In genomic region chr1:145977016-145977415, GRCh38 we compare ENCODE assay signal across 12 cellular contexts. TPM values are rescaled to one million over a fixed set of nuclear protein-coding genes. Genes with fewer than 3 reads are reported as not detected.
DNase-seq lines count a peak whose midpoint lies in the region; ATAC-seq and TF ChIP-seq lines count a peak whose summit lies in the region.
"Had no signal": no experiment of that assay in that cellular context is flagged by ENCODE, and none has a peak within 500 bp of the region (broad histone marks: within the 10 kb centered on the region; RNA-seq: fewer than 3 reads in every experiment).

No MANE protein-coding gene starts in this region.

- H3K36me3 Mint-ChIP-seq in WTC11, result no peaks in the 10 kb centered on the region
- peaks cover 14% of the 10 kb centered on the region for H3K36me3 Mint-ChIP-seq in T-cell

- H3K4me1 Mint-ChIP-seq in WTC11, result peaks cover 5% of the 10 kb centered on the region
- peaks cover 7 to 32% (median 21%) of the 10 kb centered on the region in 3 donors for H3K4me1 Mint-ChIP-seq in T-cell
- H3K4me1 Mint-ChIP-seq: stimulated activated memory B cell treated with anti-CD40 and anti-IgM and Interleukin-4, amounts not matched to agents 10 μg/mL and 1 μg/mL and 100 μg/mL, for 72 hours had no signal

- H3K9me3 Mint-ChIP-seq in WTC11 (no peaks in the 10 kb centered on the region), T-cell (no peaks in the 10 kb centered on the region)
- H3K9me3 Mint-ChIP-seq: stimulated activated memory B cell treated with anti-CD40 and anti-IgM and Interleukin-4, amounts not matched to agents 10 μg/mL and 1 μg/mL and 100 μg/mL, for 72 hours had no signal

- no peak overlapping the region for H3K9ac ChIP-seq in HUES6 (ENCODE audit: low read length)
- H3K9ac ChIP-seq in mesendoderm (ENCODE audit: low read length), result no peak overlapping the region

- intact Hi-C loops in transverse colon (cut with DNase I; ENCODE audit: low total_unique reads), result loop anchor here (2.0 kb wide), 1 partner anchor 36 kb away; no protein-coding TSS in a partner anchor

- TF ChIP-seq POLR2A in transverse colon (IDR thresholded peaks at IDR 0.05), result no peak

- POLR2A ChIA-PET in WTC11 (lab: Charles Lee), result interaction anchor here (1.0 to 1.5 kb wide), 6 partner anchors 13 to 131 kb away, joined by 3 to 6 read pairs (median 4); partner anchors contain the start of genes ANKRD34A, NUDT17 and POLR3GL
- POLR2A ChIA-PET in T-cell (lab: Charles Lee), result interaction anchor here (0.6 to 1.4 kb wide), 3 partner anchors 9 to 30 kb away, joined by 3 to 7 read pairs (median 5); no protein-coding TSS in a partner anchor

- TF ChIP-seq CTCF in WTC11 (IDR thresholded peaks at IDR 0.05) (no peak), transverse colon (IDR thresholded peaks at IDR 0.05) (no peak)

- TF ChIP-seq EP300 in transverse colon (IDR thresholded peaks at IDR 0.05; ENCODE audit: low read depth), result no peak

- no peak overlapping the region for H2BK5ac ChIP-seq in mesendoderm (ENCODE audit: low read length)

- H3K4ac ChIP-seq in mesendoderm (ENCODE audit: low read depth, low read length), result no peak overlapping the region

- H3K4me3 Mint-ChIP-seq in WTC11, result no peak overlapping the region; the same call in 1 of the 2 replicates
- no peak overlapping the region for H3K4me3 Mint-ChIP-seq in T-cell

- no peak overlapping the region for H3K23ac ChIP-seq in mesendoderm (ENCODE audit: low read length)

- H3K27ac Mint-ChIP-seq in WTC11, result 0 out of 2 replicates have a peak overlapping the region, but pooled peaks have one; percentile 2
- H3K27ac Mint-ChIP-seq in T-cell, result no peak overlapping the region
- H3K27ac Mint-ChIP-seq: stimulated activated memory B cell treated with anti-CD40 and anti-IgM and Interleukin-4, amounts not matched to agents 10 μg/mL and 1 μg/mL and 100 μg/mL, for 72 hours had no signal

- CTCF ChIA-PET in WTC11 (lab: Charles Lee) (interaction anchor here (0.6 to 5.4 kb wide), 28 partner anchors 9 to 131 kb away, joined by 3 to 54 read pairs (median 5); partner anchors contain the start of genes ANKRD34A, ITGA10, LIX1L and NUDT17), T-cell (lab: Charles Lee) (interaction anchor here (0.6 to 6.7 kb wide), 20 partner anchors 12 to 137 kb away, joined by 3 to 148 read pairs (median 6); partner anchors contain the start of genes ANKRD34A (in 2 of the 2), POLR3GL (in 2 of the 2), LIX1L (in 1 of the 2) and PIAS3 (in 1 of the 2))

- ATAC-seq in WTC11, result no peak
- no peak for ATAC-seq in GM21390 (IDR thresholded peaks at IDR 0.05; ENCODE audit: unreplicated experiment)
- ATAC-seq in T-cell (replicated peaks in 1 of 4), result no peak

- H3K4me3 ChIP-seq in HUES6 (ENCODE audit: low read depth, low read length), result 0 out of 2 replicates have a peak overlapping the region, but pooled peaks have one; percentile 2
- no peak overlapping the region for H3K4me3 ChIP-seq in mesendoderm (ENCODE audit: low read length)
- no peak overlapping the region for H3K4me3 ChIP-seq in transverse colon

- H2AK5ac ChIP-seq in mesendoderm (ENCODE audit: low read length), result no peak overlapping the region

- peak overlapping the region; percentile 9 for H3K56ac ChIP-seq in mesendoderm (ENCODE audit: low read length)

- H3K36me3 ChIP-seq in HUES6 (ENCODE audit: control insufficient read depth, insufficient read depth, low read length) (no peaks in the 10 kb centered on the region), mesendoderm (ENCODE audit: control insufficient read depth, insufficient read depth, low read length) (no peaks in the 10 kb centered on the region), transverse colon (no peaks in the 10 kb centered on the region)

- DNase-seq in WTC11 (ENCODE audit: low spot score) (no peak), mesendoderm (no peak), transverse colon (no peak), T-cell (no peak), NCI-H510A treated with DMSO at 0.1 percent for 48 hours (lab: John Stamatoyannopoulos, UW) (no peak)

- no peak overlapping the region for H4K8ac ChIP-seq in mesendoderm (ENCODE audit: low read depth, low read length)

- no peak overlapping the region for H3K4me2 ChIP-seq in mesendoderm (ENCODE audit: low read length)

- H2BK120ac ChIP-seq in mesendoderm (ENCODE audit: low read depth, low read length), result no peak overlapping the region

- H3K27me3 Mint-ChIP-seq in WTC11 (ENCODE audit: low read depth) (no peaks in the 10 kb centered on the region; the same call in 1 of the 2 replicates), T-cell (no peaks in the 10 kb centered on the region)
- H3K27me3 Mint-ChIP-seq: stimulated activated memory B cell treated with anti-CD40 and anti-IgM and Interleukin-4, amounts not matched to agents 10 μg/mL and 1 μg/mL and 100 μg/mL, for 72 hours had no signal

- H4K5ac ChIP-seq in mesendoderm (ENCODE audit: low read length), result no peak overlapping the region

- no peak overlapping the region for H3K27ac ChIP-seq in HUES6 (ENCODE audit: low read depth, low read length)
- H3K27ac ChIP-seq in mesendoderm (ENCODE audit: low read depth, low read length), result no peak overlapping the region
- H3K27ac ChIP-seq in transverse colon, result peak overlapping the region; percentile 97 to 99 (median 98)
- H3K27ac ChIP-seq: foreskin keratinocyte had no signal

- no peaks in the 10 kb centered on the region for H3K9me3 ChIP-seq in HUES6 (ENCODE audit: control insufficient read depth, insufficient read depth, low read depth, low read length)
- no peaks in the 10 kb centered on the region for H3K9me3 ChIP-seq in transverse colon

- no peak overlapping the region for H3K18ac ChIP-seq in mesendoderm (ENCODE audit: low read length)

- no peaks in the 10 kb centered on the region for H3K79me2 ChIP-seq in mesendoderm (ENCODE audit: control insufficient read depth, insufficient read depth, low read length)

- in situ Hi-C loops in transverse colon (cut with MboI; ENCODE audit: low pct_ligation_motif_present in 1 of 4, low pct_unique_long_range_greater_than_20kb in 1 of 4, low sequenced_read_pairs in 3 of 4), result loop anchor here in 3 of 4 donors (5.0 to 10.0 kb wide), 2 partner anchors 35 to 48 kb away; partner anchors contain the start of gene HJV (in 1 of the 3)

- no peaks in the 10 kb centered on the region for H3K79me1 ChIP-seq in mesendoderm (ENCODE audit: low read length)

- no CpG with 5 or more reads among the region's 5 CpGs for WGBS in mesendoderm (ENCODE audit: extremely low coverage, insufficient coverage, low lambda C conversion rate)
- 67 to 72% methylated on average over 2 to 5 of the region's 5 CpGs for WGBS in transverse colon (ENCODE audit: low coverage in 1 of 2), 2 donors

- H3K27me3 ChIP-seq in HUES6 (ENCODE audit: control insufficient read depth, insufficient read depth, low read length) (no peaks in the 10 kb centered on the region), mesendoderm (ENCODE audit: insufficient read depth, low read length, poor library complexity) (no peaks in the 10 kb centered on the region), transverse colon (no peaks in the 10 kb centered on the region)
- H3K27me3 ChIP-seq: foreskin keratinocyte had no signal

- H2BK15ac ChIP-seq in mesendoderm (replicated peaks; ENCODE audit: low read depth), result no peak overlapping the region

- peaks cover 39% of the 10 kb centered on the region for H3K4me1 ChIP-seq in HUES6 (ENCODE audit: control insufficient read depth, insufficient read depth, low read length)
- peaks cover 15% of the 10 kb centered on the region for H3K4me1 ChIP-seq in mesendoderm (ENCODE audit: control insufficient read depth, low read depth, low read length)
- H3K4me1 ChIP-seq in transverse colon, result peaks cover 34 to 47% (median 39%) of the 10 kb centered on the region in 4 donors

TF ChIP-seq in WTC11, 78 proteins besides CTCF, POLR2A, EP300 and RAD21:
- TF ChIP-seq NR1H2 (CRISPR knock-in tag; IDR thresholded peaks at IDR 0.05) (no peak), TP53 (CRISPR knock-in tag; IDR thresholded peaks at IDR 0.05) (no peak), ZNF219 (CRISPR knock-in tag; IDR thresholded peaks at IDR 0.05; ENCODE audit: borderline replicate concordance) (no peak)

RNA-seq across cellular contexts. Expression of gene POLR3GL, which starts 12.5 kb away (rescaled TPM):
- total RNA-seq in WTC11 (2021) (3.8 to 8.3 TPM (median 6.7 TPM) in 3 replicates), transverse colon (10 to 100 TPM in 3 of 4 donors, 1 to 10 TPM in 1; 1.2 to 23.7 (median 14.4) TPM), T-cell (10 to 100 TPM; 30.9 to 41.7 (median 38.3) TPM)
- polyA plus RNA-seq in mesendoderm (2013, experiment 1 of 2), result 2.9 TPM
- polyA plus RNA-seq in mesendoderm (2013, experiment 2 of 2), result 3.3 TPM

RNA-seq across cellular contexts. Expression of gene ANKRD34A, which starts 12.6 kb away (rescaled TPM):
- total RNA-seq in WTC11 (2021) (0.21 to 0.44 TPM (median 0.22 TPM) in 3 replicates), transverse colon (1 to 10 TPM in 1 of 4 donors, under 1 TPM in 2, not detected in 1; 0.41 to 4.1 (median 0.64) TPM), T-cell (1 to 10 TPM in 3 of 5 donors, under 1 TPM in 2; 0.68 to 3.5 (median 1.7) TPM)
- polyA plus RNA-seq in mesendoderm (2013, experiment 1 of 2), result 0.11 TPM
- polyA plus RNA-seq in mesendoderm (2013, experiment 2 of 2), result 0.13 TPM

RNA-seq across cellular contexts. Expression of gene LIX1L, which starts 19.2 kb away (rescaled TPM):
- total RNA-seq in WTC11 (2021), result 3.0 to 3.8 TPM (median 3.8 TPM) in 3 replicates
- polyA plus RNA-seq in mesendoderm (2013, experiment 1 of 2), result 2.8 TPM
- 2.7 TPM for polyA plus RNA-seq in mesendoderm (2013, experiment 2 of 2)
- total RNA-seq in transverse colon, result 10 to 100 TPM in 2 of 4 donors, 1 to 10 TPM in 2; 7.2 to 12.5 (median 9.8) TPM
- 10 to 100 TPM; 43.4 to 74.4 (median 64.2) TPM for total RNA-seq in T-cell

RNA-seq across cellular contexts. Expression of gene TXNIP, which starts 19.4 kb away (rescaled TPM):
- 56.7 to 76.8 TPM (median 73.8 TPM) in 3 replicates for total RNA-seq in WTC11 (2021)
- polyA plus RNA-seq in mesendoderm (2013, experiment 1 of 2), result 2.3 TPM
- 2.0 TPM for polyA plus RNA-seq in mesendoderm (2013, experiment 2 of 2)
- 1,000 to 10,000 TPM in 2 of 4 donors, 100 to 1,000 TPM in 2; 296 to 2,602 (median 982) TPM for total RNA-seq in transverse colon
- total RNA-seq in T-cell, result 1,000 to 10,000 TPM in 1 of 5 donors, 100 to 1,000 TPM in 4; 721 to 2,117 (median 773) TPM

RNA-seq across cellular contexts. Expression of gene HJV, which starts 44.5 kb away (rescaled TPM):
- total RNA-seq in WTC11 (2021) (0.23 to 0.50 TPM (median 0.31 TPM) in 3 replicates), transverse colon (under 1 TPM in 1 of 4 donors, not detected in 3; 0.27 TPM), T-cell (not detected)
- 0.08 TPM for polyA plus RNA-seq in mesendoderm (2013, experiment 1 of 2)
- 0.07 TPM for polyA plus RNA-seq in mesendoderm (2013, experiment 2 of 2)
- total RNA-seq: dermis microvascular lymphatic vessel endothelial cell, foreskin keratinocyte, osteocyte had no signal
- polyA plus RNA-seq: adipose tissue, foreskin keratinocyte had no signal

Comparison
In these comparisons a context has a peak if more than half of its experiments do, and no peak if none do; other contexts are left out.
1. H3K27ac ChIP-seq: peak in transverse colon (4 of 4); none in HUES6 (single experiment) and mesendoderm (single experiment).